8 cellular contexts compared by ENCODE assay signal in genomic region chr14:105414456-105415371, GRCh38. TPM values are rescaled to one million over a fixed set of nuclear protein-coding genes. Genes with fewer than 3 reads are reported as not detected.
DNase-seq lines count a peak whose midpoint lies in the region; ATAC-seq, FAIRE-seq and TF ChIP-seq lines count a peak whose summit lies in the region.

No MANE protein-coding gene starts in this region.

- H3K4me3 ChIP-seq in RWPE2 (ENCODE audit: severe bottlenecking) (peak overlapping the region; percentile 47), cardiac muscle cell (peak overlapping the region; percentile 79), thymus (ENCODE audit: low read length) (peak overlapping the region; percentile 81)

- H3K36me3 Mint-ChIP-seq in activated naive CD8-positive, alpha-beta T cell = no peaks in the 10 kb centered on the region
- H3K36me3 Mint-ChIP-seq in osteocyte (ENCODE audit: unreplicated experiment) = no peaks in the 10 kb centered on the region

- no peaks in the 10 kb centered on the region for H3K9me3 Mint-ChIP-seq in activated naive CD8-positive, alpha-beta T cell (ENCODE audit: low read depth)
- H3K9me3 Mint-ChIP-seq in osteocyte (ENCODE audit: unreplicated experiment) = no peaks in the 10 kb centered on the region

- H3K27ac ChIP-seq in RWPE2 (ENCODE audit: poor library complexity, severe bottlenecking) (no peak overlapping the region), cardiac muscle cell (peak overlapping the region; percentile 65), thymus (ENCODE audit: low read depth) (peak overlapping the region; percentile 61)

- peaks cover 18% of the 10 kb centered on the region for H3K27me3 ChIP-seq in RWPE2 (ENCODE audit: insufficient read depth, poor library complexity, severe bottlenecking)
- peaks cover 14% of the 10 kb centered on the region for H3K27me3 ChIP-seq in cardiac muscle cell
- H3K27me3 ChIP-seq in thymus (ENCODE audit: control insufficient read depth, insufficient read depth) = peaks cover 23% of the 10 kb centered on the region

- H3K4me3 Mint-ChIP-seq in activated naive CD8-positive, alpha-beta T cell = peak overlapping the region; percentile 80
- peak overlapping the region; percentile 68 for H3K4me3 Mint-ChIP-seq in osteocyte (ENCODE audit: unreplicated experiment)

- peaks cover 4% of the 10 kb centered on the region for H3K27me3 Mint-ChIP-seq in activated naive CD8-positive, alpha-beta T cell
- peaks cover 6% of the 10 kb centered on the region for H3K27me3 Mint-ChIP-seq in osteocyte (ENCODE audit: unreplicated experiment)

- peak; percentile 66 for ATAC-seq in RWPE2 (ENCODE audit: low read depth)

- H3K36me3 ChIP-seq in RWPE2 (ENCODE audit: low read depth) (no peaks in the 10 kb centered on the region), cardiac muscle cell (no peaks in the 10 kb centered on the region), thymus (ENCODE audit: control insufficient read depth, insufficient read depth) (no peaks in the 10 kb centered on the region)

- TF ChIP-seq CTCF in RWPE2 (IDR thresholded peaks at IDR 0.05; ENCODE audit: poor library complexity, severe bottlenecking) = peak; percentile 82
- TF ChIP-seq CTCF in cardiac muscle cell (IDR thresholded peaks at IDR 0.05; ENCODE audit: low read depth, low read length) = peak; percentile 49
- TF ChIP-seq CTCF in osteocyte (IDR thresholded peaks at IDR 0.05) = peak; percentile 72

- H3K4me1 Mint-ChIP-seq in activated naive CD8-positive, alpha-beta T cell (ENCODE audit: low read depth) = peaks cover 17% of the 10 kb centered on the region
- H3K4me1 Mint-ChIP-seq in osteocyte (ENCODE audit: unreplicated experiment) = peaks cover 33% of the 10 kb centered on the region

- no peak overlapping the region for H3K27ac Mint-ChIP-seq in activated naive CD8-positive, alpha-beta T cell
- H3K27ac Mint-ChIP-seq in osteocyte (ENCODE audit: unreplicated experiment) = peak overlapping the region; percentile 67

- H3K4me1 ChIP-seq in RWPE2 (ENCODE audit: insufficient read depth, poor library complexity, severe bottlenecking) (peaks cover 6% of the 10 kb centered on the region), cardiac muscle cell (ENCODE audit: low read depth) (peaks cover 9% of the 10 kb centered on the region), thymus (ENCODE audit: control insufficient read depth, insufficient read depth, low read length) (peaks cover 12% of the 10 kb centered on the region)

- DNase-seq in NCI-H82 (lab: John Stamatoyannopoulos, UW) = peak; percentile 76
- DNase-seq in NCI-H82 treated with DMSO at 0.1 percent for 48 hours (lab: John Stamatoyannopoulos, UW; ENCODE audit: unreplicated experiment) = no peak
- peak; percentile 64 for DNase-seq in HTR-8/SVneo (ENCODE audit: insufficient read length, low spot score)
- DNase-seq in RWPE2 (ENCODE audit: low spot score) = peak; percentile 73
- DNase-seq in cardiac muscle cell (ENCODE audit: low read depth in 1 of 2, low spot score in 1 of 2) = peak; percentile 73 to 82
- DNase-seq in osteocyte (ENCODE audit: extremely low spot score, unreplicated experiment) = peak; percentile 93

- H3K9me3 ChIP-seq in RWPE2 (ENCODE audit: severe bottlenecking) = no peaks in the 10 kb centered on the region
- H3K9me3 ChIP-seq in cardiac muscle cell (ENCODE audit: low read depth) = no peaks in the 10 kb centered on the region
- no peaks in the 10 kb centered on the region for H3K9me3 ChIP-seq in thymus (ENCODE audit: control insufficient read depth)

- WGBS in thymus = 4% methylated on average over 79 of the region's 79 CpGs

- FAIRE-seq in HTR-8/SVneo (lab: Jason Lieb, UNC) = peak; percentile 59

RNA-seq across cellular contexts. Expression of gene MTA1, which starts 4.9 kb away (rescaled TPM):
- total RNA-seq in cardiac muscle cell (136 and 208 TPM in 2 replicates), osteocyte (122 and 132 TPM in 2 replicates)
- polyA plus RNA-seq in cardiac muscle cell (110 and 149 TPM in 2 replicates), thymus (80.8 TPM)

RNA-seq across cellular contexts. Expression of gene TEX22, which starts 16.4 kb away (rescaled TPM):
- total RNA-seq in cardiac muscle cell (2.5 and 3.7 TPM in 2 replicates), osteocyte (3.1 and 4.9 TPM in 2 replicates)
- polyA plus RNA-seq in cardiac muscle cell (3.0 and 4.1 TPM in 2 replicates), thymus (1.2 TPM)

RNA-seq across cellular contexts. Expression of gene CRIP2, which starts 59.9 kb away (rescaled TPM):
- total RNA-seq in cardiac muscle cell (804 and 1,173 TPM in 2 replicates), osteocyte (183 and 191 TPM in 2 replicates)
- polyA plus RNA-seq in cardiac muscle cell (1,364 and 1,845 TPM in 2 replicates), thymus (89.7 TPM)
